Comparison of ENCODE assay signal across 8 cellular contexts in the genomic region with DNA sequence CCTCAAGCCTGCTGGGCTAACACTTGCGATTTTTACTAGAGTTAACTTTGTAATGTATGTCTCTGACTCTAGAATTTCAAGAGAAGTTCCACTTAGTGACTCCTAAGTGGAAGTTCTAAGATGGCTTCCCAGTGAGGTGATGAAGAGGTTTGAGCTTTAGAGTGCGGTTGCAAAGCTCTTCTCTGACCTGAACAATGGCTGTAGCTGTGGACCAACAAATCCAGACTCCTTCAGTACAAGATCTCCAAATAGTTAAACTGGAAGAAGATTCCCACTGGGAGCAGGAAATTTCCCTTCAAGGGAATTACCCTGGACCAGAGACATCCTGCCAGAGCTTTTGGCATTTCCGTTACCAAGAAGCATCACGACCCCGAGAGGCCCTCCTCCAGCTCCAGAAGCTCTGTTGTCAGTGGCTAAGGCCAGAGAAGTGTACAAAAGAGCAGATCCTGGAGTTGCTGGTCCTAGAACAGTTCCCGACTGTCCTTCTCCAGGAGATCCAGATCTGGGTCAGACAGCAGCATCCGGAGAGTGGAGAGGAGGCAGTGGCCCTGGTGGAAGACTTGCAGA. TPM values are rescaled to one million over a fixed set of nuclear protein-coding genes. Genes with fewer than 3 reads are reported as not detected.
DNase-seq lines count a peak whose midpoint lies in the region; TF ChIP-seq lines count a peak whose summit lies in the region.

No MANE protein-coding gene starts in this region.

- no peak for TF ChIP-seq POLR2A in esophagus muscularis mucosa (IDR thresholded peaks at IDR 0.05; ENCODE audit: low read depth)

- TF ChIP-seq CTCF in GM12875 (IDR thresholded peaks at IDR 0.05; ENCODE audit: borderline replicate concordance, insufficient read depth, low read depth, low read length) (no peak), esophagus muscularis mucosa (IDR thresholded peaks at IDR 0.05) (no peak), GM10266 (IDR thresholded peaks at IDR 0.05; ENCODE audit: control insufficient read depth, insufficient read depth, low read depth, missing control alignments) (no peak), GM20000 (IDR thresholded peaks at IDR 0.05; ENCODE audit: extremely low read depth, missing control alignments) (no peak)

- peak overlapping the region; percentile 75 for H3K9ac ChIP-seq in SK-N-MC (ENCODE audit: insufficient read length)

- peaks cover 34 to 53% (median 48%) of the 10 kb centered on the region in 4 donors for H3K4me1 ChIP-seq in esophagus muscularis mucosa

- H3K27ac ChIP-seq in SK-N-MC: no peak overlapping the region
- peak overlapping the region; percentile 90 to 97 (median 94) for H3K27ac ChIP-seq in esophagus muscularis mucosa (replicated peaks in 1 of 4)

- intact Hi-C loops in esophagus muscularis mucosa (cut with DNase I): no loop called here

- TF ChIP-seq EP300 in esophagus muscularis mucosa (IDR thresholded peaks at IDR 0.05): no peak

- 50% methylated on average over 7 of the region's 7 CpGs for WGBS in esophagus muscularis mucosa

- DNase-seq in SK-N-MC (ENCODE audit: low read depth, low spot score) (no peak), esophagus muscularis mucosa (ENCODE audit: extremely low spot score) (no peak), renal cortical epithelial cell (ENCODE audit: low read depth) (peak; percentile 28), NCI-H146 treated with DMSO at 0.1 percent for 48 hours (lab: John Stamatoyannopoulos, UW; ENCODE audit: unreplicated experiment) (no peak), NK-92 (lab: John Stamatoyannopoulos, UW; ENCODE audit: unreplicated experiment) (no peak), GM10266 (ENCODE audit: extremely low spot score) (no peak), GM20000 (ENCODE audit: low spot score) (no peak)

- H3K4me3 ChIP-seq in GM12875 (ENCODE audit: low read depth, low read length) (peak overlapping the region; percentile 40), SK-N-MC (peak overlapping the region; percentile 89), esophagus muscularis mucosa (peak overlapping the region; percentile 66 to 81 (median 76))

- H3K36me3 ChIP-seq in SK-N-MC (ENCODE audit: insufficient read depth, low read length) (no peaks in the 10 kb centered on the region; the same call in none of the 2 replicates), esophagus muscularis mucosa (peaks cover 0 to 14% (median 5%) of the 10 kb centered on the region in 4 donors)

- no peaks in the 10 kb centered on the region for H3K27me3 ChIP-seq in esophagus muscularis mucosa

- H3K9me3 ChIP-seq in SK-N-MC (ENCODE audit: low read depth, low read length): no peaks in the 10 kb centered on the region
- H3K9me3 ChIP-seq in esophagus muscularis mucosa: no peaks in the 10 kb centered on the region

RNA-seq across cellular contexts. Expression of gene WDR73, which starts 22.3 kb away (rescaled TPM):
- total RNA-seq in esophagus muscularis mucosa (10 to 100 TPM; 16.7 to 22.8 (median 18.4) TPM), renal cortical epithelial cell (34.8 and 35.8 TPM in 2 replicates)

RNA-seq across cellular contexts. Expression of gene NMB, which starts 26.2 kb away (rescaled TPM):
- total RNA-seq in esophagus muscularis mucosa: 1 to 10 TPM; 3.6 to 7.4 (median 5.1) TPM
- 4.2 and 8.7 TPM in 2 replicates for total RNA-seq in renal cortical epithelial cell

RNA-seq across cellular contexts. Expression of gene ZSCAN2, which starts 31.0 kb away (rescaled TPM):
- total RNA-seq in esophagus muscularis mucosa: 1 to 10 TPM; 4.6 to 9.5 (median 7.7) TPM
- 8.9 and 17.5 TPM in 2 replicates for total RNA-seq in renal cortical epithelial cell
